In the genomic region with DNA sequence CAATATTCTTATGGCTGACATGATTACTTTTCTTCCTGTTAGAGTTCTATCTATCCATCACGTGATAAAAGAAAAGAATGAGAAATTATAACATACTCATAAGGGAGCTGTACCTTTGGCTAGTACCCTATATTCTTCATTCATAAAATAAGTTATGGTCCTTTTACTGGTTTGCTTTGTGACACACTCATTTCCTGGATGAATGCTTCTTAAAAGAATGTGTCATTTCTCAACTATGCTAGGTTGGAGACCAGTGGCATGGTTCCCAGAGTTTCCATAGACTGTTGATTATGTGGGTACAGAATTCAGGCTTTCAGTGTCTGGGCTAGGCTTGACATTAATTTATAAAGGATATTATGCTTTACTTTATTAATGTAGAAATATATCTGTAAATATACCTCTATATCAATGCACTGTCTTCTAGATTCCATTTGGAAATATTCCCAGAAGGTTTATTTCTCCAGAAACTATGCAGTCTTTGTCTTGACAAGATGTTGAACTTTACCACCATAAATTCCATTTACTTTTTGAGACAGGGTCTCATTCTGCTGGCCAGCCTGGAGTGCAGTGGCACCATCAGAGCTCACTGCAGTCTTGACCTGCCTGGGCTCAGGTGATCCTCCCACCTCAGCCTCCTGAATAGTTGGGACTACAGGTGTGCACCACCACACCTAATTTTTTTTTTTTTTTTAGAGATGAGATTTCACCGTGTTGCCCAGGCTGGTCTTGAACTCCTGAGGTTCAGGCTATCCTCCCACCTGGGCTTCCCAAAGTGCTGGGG, we compare ENCODE assay signal across 10 cellular contexts. TPM values are rescaled to one million over a fixed set of nuclear protein-coding genes. Genes with fewer than 3 reads are reported as not detected.
DNase-seq lines count a peak whose midpoint lies in the region; ATAC-seq, FAIRE-seq and TF ChIP-seq lines count a peak whose summit lies in the region.
"Had no signal": no experiment of that assay in that cellular context is flagged by ENCODE, and none has a peak within 500 bp of the region (broad histone marks: within the 10 kb centered on the region; RNA-seq: fewer than 3 reads in every experiment).

No MANE protein-coding gene starts in this region.

- no peaks in the 10 kb centered on the region for H3K4me1 ChIP-seq in testis

- no peak overlapping the region for H3K4me3 ChIP-seq in cardiac fibroblast (replicated peaks in 1 of 2; ENCODE audit: low read depth in 2 of 2, low read length in 2 of 2)
- no peak overlapping the region for H3K4me3 ChIP-seq in testis

- TF ChIP-seq CTCF in cardiac fibroblast (IDR thresholded peaks at IDR 0.05; ENCODE audit: low read depth, low read length) (no peak), testis (IDR thresholded peaks at IDR 0.05) (no peak)

- WGBS in testis, 2 donors: 83 to 92% methylated on average over 1 to 2 of the region's 2 CpGs

- H3K9me3 ChIP-seq in testis: no peaks in the 10 kb centered on the region

- ATAC-seq in GM19467 (IDR thresholded peaks at IDR 0.05; ENCODE audit: unreplicated experiment) (no peak), GM19455 (IDR thresholded peaks at IDR 0.05; ENCODE audit: unreplicated experiment) (no peak)

- in situ Hi-C loops in ACHN (cut with HindIII; ENCODE audit: low pct_ligation_motif_present, low pct_unique_long_range_greater_than_20kb, low sequenced_read_pairs): no loop called here

- no peak for FAIRE-seq in HTR-8/SVneo (lab: Jason Lieb, UNC)
- FAIRE-seq: D721Med had no signal

- DNase-seq in ACHN (peak; percentile 91), HTR-8/SVneo (ENCODE audit: insufficient read length, low spot score) (peak; percentile 76), cardiac fibroblast (ENCODE audit: low read depth in 2 of 2) (peak; percentile 88 to 96), medulla oblongata (ENCODE audit: extremely low spot score) (peak; percentile 72), testis (no peak), HuH-7.5 (ENCODE audit: low spot score) (no peak)
- DNase-seq: activated naive CD4-positive, alpha-beta T cell treated with anti-CD3 and anti-CD28 coated beads for 36 hours had no signal

- H3K27me3 ChIP-seq in testis: no peaks in the 10 kb centered on the region

- peaks cover 3% of the 10 kb centered on the region for H3K36me3 ChIP-seq in testis (ENCODE audit: low read depth, missing control alignments)

- intact Hi-C loops in testis (cut with DNase I; ENCODE audit: low total_unique reads): no loop called here

- TF ChIP-seq POLR2A in testis (IDR thresholded peaks at IDR 0.05): no peak

- H3K27ac ChIP-seq in testis: no peak overlapping the region

RNA-seq across cellular contexts. Expression of a gene that starts 23.8 kb away (rescaled TPM):
- 10 to 100 TPM; 12.0 to 15.4 TPM for total RNA-seq in testis
- 16.6 TPM for polyA plus RNA-seq in testis (ENCODE audit: insufficient read depth, low read depth, low replicate concordance)

Comparison
In these comparisons a context has a peak if more than half of its experiments do, and no peak if none do; other contexts are left out.
1. DNase-seq: peak in ACHN (single experiment), HTR-8/SVneo (single experiment), cardiac fibroblast (2 of 2) and medulla oblongata (single experiment); none in testis (single experiment) and HuH-7.5 (single experiment).